27 cellular contexts compared by ENCODE assay signal in genomic region chr2:6990871-6991270, GRCh38.
"Had no signal": no experiment of that assay in that cellular context is flagged by ENCODE, and none has a peak within 500 bp of the region (broad histone marks: within the 10 kb centered on the region; RNA-seq: fewer than 3 reads in every experiment).

No MANE protein-coding gene starts in this region.

- DNase-seq: activated CD4-positive, alpha-beta memory T cell treated with anti-CD3 and anti-CD28 coated beads, Interleukin-2, amount 10 ng/mL, durations not matched to agents 7 days and 5 days; activated CD4-positive, alpha-beta T cell treated with anti-CD3 and anti-CD28 coated beads for 36 hours; activated CD4-positive, alpha-beta T cell treated with anti-CD3 and anti-CD28 coated beads, Interleukin-2, amount 10 ng/mL, durations not matched to agents 24 days and 14 days; activated CD4-positive, CD25-positive, alpha-beta regulatory T cell; activated CD4-positive, CD25-positive, alpha-beta regulatory T cell treated with anti-CD3 and anti-CD28 coated beads, Interleukin-2, amount 50 U/mL, for 72 hours; activated CD8-positive, alpha-beta memory T cell treated with anti-CD3 and anti-CD28 coated beads, Interleukin-2, amount 50 U/mL, for 48 hours; activated gamma-delta T cell; activated naive CD4-positive, alpha-beta T cell; activated naive CD4-positive, alpha-beta T cell treated with anti-CD3 and anti-CD28 coated beads, Interleukin-2, amount 50 U/mL, for 16 hours; activated naive CD8-positive, alpha-beta T cell treated with anti-CD3 and anti-CD28 coated beads for 36 hours; activated naive CD8-positive, alpha-beta T cell treated with anti-CD3 and anti-CD28 coated beads, Interleukin-2, amount 50 U/mL, for 24 hours; activated T-cell treated with anti-CD3 and anti-CD28 coated beads for 4 hours; activated T-cell treated with anti-CD3 and anti-CD28 coated beads, Interleukin-2, amount 50 U/mL, for 24 hours; activated T-cell treated with anti-CD3 and anti-CD28 coated beads, Interleukin-2, amount 50 U/mL, for 72 hours; adrenal gland; cortex of kidney; dermis blood vessel endothelial cell; effector CD8-positive, alpha-beta T cell; foreskin fibroblast; head of caudate nucleus; T-helper 2 cell had no signal

- H3K27me3 Mint-ChIP-seq: activated CD4-positive, alpha-beta memory T cell treated with anti-CD3 and anti-CD28 coated beads, Interleukin-2, amount 10 ng/mL, durations not matched to agents 7 days and 5 days; activated CD4-positive, alpha-beta T cell treated with anti-CD3 and anti-CD28 coated beads for 36 hours; activated CD4-positive, alpha-beta T cell treated with anti-CD3 and anti-CD28 coated beads, Interleukin-2, amount 10 ng/mL, durations not matched to agents 24 days and 14 days; activated naive CD8-positive, alpha-beta T cell treated with anti-CD3 and anti-CD28 coated beads for 36 hours; activated naive CD8-positive, alpha-beta T cell treated with anti-CD3 and anti-CD28 coated beads, Interleukin-2, amount 50 U/mL, for 24 hours; activated T-cell treated with anti-CD3 and anti-CD28 coated beads, Interleukin-2, amount 50 U/mL, for 24 hours; brain; central memory CD8-positive, alpha-beta T cell had no signal

- H3K27ac ChIP-seq: adrenal gland, ascending aorta, breast epithelium, cardiac muscle cell had no signal

- H3K4me3 Mint-ChIP-seq: activated CD4-positive, alpha-beta memory T cell treated with anti-CD3 and anti-CD28 coated beads, Interleukin-2, amount 10 ng/mL, durations not matched to agents 7 days and 5 days; activated CD4-positive, alpha-beta T cell treated with anti-CD3 and anti-CD28 coated beads for 36 hours; activated CD4-positive, alpha-beta T cell treated with anti-CD3 and anti-CD28 coated beads, Interleukin-2, amount 10 ng/mL, durations not matched to agents 24 days and 14 days; activated naive CD8-positive, alpha-beta T cell treated with anti-CD3 and anti-CD28 coated beads for 36 hours; activated naive CD8-positive, alpha-beta T cell treated with anti-CD3 and anti-CD28 coated beads, Interleukin-2, amount 50 U/mL, for 24 hours; activated T-cell treated with anti-CD3 and anti-CD28 coated beads, Interleukin-2, amount 50 U/mL, for 24 hours; activated T-cell treated with anti-CD3 and anti-CD28 coated beads, Interleukin-2, amount 50 U/mL, for 72 hours; brain; central memory CD8-positive, alpha-beta T cell had no signal

- H3K4me1 Mint-ChIP-seq: activated CD4-positive, alpha-beta memory T cell treated with anti-CD3 and anti-CD28 coated beads, Interleukin-2, amount 10 ng/mL, durations not matched to agents 7 days and 5 days; activated naive CD8-positive, alpha-beta T cell treated with anti-CD3 and anti-CD28 coated beads, Interleukin-2, amount 50 U/mL, for 24 hours had no signal

- H3K27ac Mint-ChIP-seq: activated CD4-positive, alpha-beta memory T cell treated with anti-CD3 and anti-CD28 coated beads, Interleukin-2, amount 10 ng/mL, durations not matched to agents 7 days and 5 days; activated CD4-positive, alpha-beta T cell treated with anti-CD3 and anti-CD28 coated beads for 36 hours; activated CD4-positive, alpha-beta T cell treated with anti-CD3 and anti-CD28 coated beads, Interleukin-2, amount 10 ng/mL, durations not matched to agents 24 days and 14 days; activated naive CD8-positive, alpha-beta T cell treated with anti-CD3 and anti-CD28 coated beads for 36 hours; activated naive CD8-positive, alpha-beta T cell treated with anti-CD3 and anti-CD28 coated beads, Interleukin-2, amount 50 U/mL, for 24 hours; activated T-cell treated with anti-CD3 and anti-CD28 coated beads, Interleukin-2, amount 50 U/mL, for 24 hours; activated T-cell treated with anti-CD3 and anti-CD28 coated beads, Interleukin-2, amount 50 U/mL, for 72 hours; brain had no signal

- H3K9me3 Mint-ChIP-seq: activated CD4-positive, alpha-beta T cell treated with anti-CD3 and anti-CD28 coated beads, Interleukin-2, amount 10 ng/mL, durations not matched to agents 24 days and 14 days; activated T-cell treated with anti-CD3 and anti-CD28 coated beads, Interleukin-2, amount 50 U/mL, for 24 hours; central memory CD8-positive, alpha-beta T cell had no signal

- ATAC-seq: activated CD4-positive, alpha-beta T cell treated with anti-CD3 and anti-CD28 coated beads for 36 hours; activated naive CD8-positive, alpha-beta T cell treated with anti-CD3 and anti-CD28 coated beads, Interleukin-2, amount 50 U/mL, for 24 hours; activated T-cell treated with anti-CD3 and anti-CD28 coated beads, Interleukin-2, amount 50 U/mL, for 72 hours; esophagus mucosa had no signal
